Comparison of ENCODE assay signal across 7 cellular contexts in the genomic region with DNA sequence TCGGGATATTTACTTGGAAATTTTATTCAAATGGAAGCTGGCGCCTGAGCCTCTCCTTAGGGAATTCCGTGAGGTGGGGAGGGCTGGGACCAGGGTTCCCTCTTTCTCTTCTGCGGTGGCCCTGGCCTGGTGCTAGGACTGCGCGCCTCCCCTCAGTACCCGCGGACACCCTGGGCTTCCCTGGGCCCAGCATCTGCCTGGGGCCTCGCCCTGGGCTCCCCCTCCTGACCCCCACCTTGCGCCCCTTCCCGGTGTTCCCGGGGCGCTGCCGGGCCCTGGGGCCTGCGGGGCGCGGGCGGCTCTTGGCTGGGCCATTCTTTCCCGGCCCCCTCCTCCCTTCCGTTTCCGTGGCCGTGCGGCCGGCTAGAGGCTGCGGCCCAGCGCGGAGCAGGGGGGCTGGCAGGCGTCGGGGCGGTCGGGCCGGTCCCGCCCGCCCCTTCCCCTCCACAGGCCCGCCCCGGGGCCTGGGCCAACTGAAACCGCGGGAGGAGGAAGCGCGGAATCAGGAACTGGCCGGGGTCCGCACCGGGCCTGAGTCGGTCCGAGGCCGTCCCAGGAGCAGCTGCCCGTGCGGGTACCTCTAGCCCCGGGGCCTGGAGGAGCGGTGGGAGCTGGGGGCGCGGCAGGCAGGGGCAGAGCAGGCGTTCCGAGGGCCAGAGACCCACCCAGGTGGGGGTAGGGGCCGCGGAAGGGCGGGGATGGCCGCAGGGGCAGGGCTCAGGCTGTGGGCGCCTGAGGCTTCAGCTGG. TPM values are rescaled to one million over a fixed set of nuclear protein-coding genes. Genes with fewer than 3 reads are reported as not detected.
A peak's percentile ranks its signal among the peaks of the same experiment; 100 is the strongest.
DNase-seq lines count a peak whose midpoint lies in the region; ATAC-seq and TF ChIP-seq lines count a peak whose summit lies in the region.

Gene FES, plus strand, starts transcription at position 534 of the 748 bp plus-strand sequence. CDS start 542 bp downstream, outside the sequence.

- peaks cover 8% of the 10 kb centered on the region; the same call in 2 of the 3 replicates for H3K36me3 Mint-ChIP-seq in GM23338 (ENCODE audit: low read depth)

- peak within 1 kb of the TSS; percentile 95 for H2AFZ ChIP-seq in GM23338

- H3F3A ChIP-seq in GM23338 (replicated peaks; ENCODE audit: low read depth) = 0 out of 2 replicates have a peak, but pooled peaks cover 5% of the 10 kb centered on the region

- H3K9me3 ChIP-seq in ovary (no peaks in the 10 kb centered on the region), SJCRH30 (replicated peaks) (no peaks in the 10 kb centered on the region), WERI-Rb-1 (ENCODE audit: severe bottlenecking) (no peaks in the 10 kb centered on the region)

- H4K20me1 ChIP-seq in GM23338 (replicated peaks; ENCODE audit: insufficient read depth) = no peaks in the 10 kb centered on the region

- H3K27ac Mint-ChIP-seq in GM23338 = no peak within 1 kb of the TSS

- peaks cover 10% of the 10 kb centered on the region for H3K27me3 Mint-ChIP-seq in GM23338 (ENCODE audit: insufficient read depth, low read depth, poor library complexity)

- H3K4me2 ChIP-seq in GM23338 = peak within 1 kb of the TSS; percentile 83

- peak within 1 kb of the TSS; percentile 50 for H3K4me3 Mint-ChIP-seq in GM23338

- TF ChIP-seq CTCF in GM23338 (conservative IDR thresholded peaks at IDR 0.05; ENCODE audit: low read depth in 2 of 2) = no peak
- no peak for TF ChIP-seq CTCF in WI38 (IDR thresholded peaks at IDR 0.05; ENCODE audit: low read depth, low read length)
- no peak for TF ChIP-seq CTCF in ovary (IDR thresholded peaks at IDR 0.05)
- TF ChIP-seq CTCF in WERI-Rb-1 (IDR thresholded peaks at IDR 0.05; ENCODE audit: low read depth, low read length) = no peak

- H3K36me3 ChIP-seq in GM23338 (ENCODE audit: insufficient read depth) (no peaks in the 10 kb centered on the region), ovary (no peaks in the 10 kb centered on the region), SJCRH30 (no peaks in the 10 kb centered on the region; the same call in 1 of the 2 replicates), WERI-Rb-1 (no peaks in the 10 kb centered on the region)

- DNase-seq in GM23338 (ENCODE audit: low spot score) (peak; percentile 79), glomerular visceral epithelial cell (ENCODE audit: extremely low spot score) (peak; percentile 46), ovary (peak; percentile 69 to 83 (median 77)), SJCRH30 (no peak), WERI-Rb-1 (no peak)
- no peak for DNase-seq in stimulated activated CD4-positive, alpha-beta T cell treated with anti-CD3 and anti-CD28 coated beads, Interleukin-4, amount 100 ng/mL, for 4 hours

- no peaks in the 10 kb centered on the region for H3K79me2 ChIP-seq in GM23338 (replicated peaks; ENCODE audit: insufficient read depth)

- no peak for TF ChIP-seq EP300 in ovary (IDR thresholded peaks at IDR 0.05)

- H3K4me3 ChIP-seq in GM23338 = peak within 1 kb of the TSS; percentile 57
- peak within 1 kb of the TSS; percentile 52 for H3K4me3 ChIP-seq in WI38 (ENCODE audit: low read depth, low read length)
- H3K4me3 ChIP-seq in ovary = peak within 1 kb of the TSS; percentile 56
- H3K4me3 ChIP-seq in SJCRH30 = no peak within 1 kb of the TSS
- no peak within 1 kb of the TSS for H3K4me3 ChIP-seq in WERI-Rb-1 (ENCODE audit: low read depth, low read length)

- peak; percentile 28 for TF ChIP-seq POLR2A in ovary (IDR thresholded peaks at IDR 0.05)

- H3K27me3 ChIP-seq in GM23338 (ENCODE audit: insufficient read depth) (no peaks in the 10 kb centered on the region), ovary (no peaks in the 10 kb centered on the region), SJCRH30 (no peaks in the 10 kb centered on the region), WERI-Rb-1 (ENCODE audit: insufficient read depth, low read depth, severe bottlenecking) (no peaks in the 10 kb centered on the region)

- intact Hi-C loops in ovary (cut with DNase I) = loop anchor here in 1 of 4 donors (5.0 kb wide), 1 partner anchor 237 kb away; no protein-coding TSS in a partner anchor

- H3K4me1 Mint-ChIP-seq in GM23338 = peaks cover 17% of the 10 kb centered on the region

- ATAC-seq in GM23338 = peak; percentile 71

- H3K27ac ChIP-seq in GM23338 (ENCODE audit: low read depth) (peak within 1 kb of the TSS; percentile 55; the same call in 1 of the 2 replicates), ovary (peak within 1 kb of the TSS; percentile 70 to 97), SJCRH30 (no peak within 1 kb of the TSS), WERI-Rb-1 (no peak within 1 kb of the TSS)

- no peaks in the 10 kb centered on the region for H3K9me3 Mint-ChIP-seq in GM23338

- H3K9me2 ChIP-seq in GM23338 (ENCODE audit: insufficient read depth) = no peaks in the 10 kb centered on the region

- 2 to 3% (median 3%) methylated on average over 40 to 59 of the region's 59 CpGs for WGBS in ovary, 3 donors

- H3K4me1 ChIP-seq in GM23338 (ENCODE audit: insufficient read depth) (peaks cover 13% of the 10 kb centered on the region), ovary (ENCODE audit: insufficient read depth) (peaks cover 10% of the 10 kb centered on the region), SJCRH30 (no peaks in the 10 kb centered on the region)

TF ChIP-seq in GM23338, 12 proteins besides CTCF, POLR2A, EP300 and RAD21:
- TF ChIP-seq POLR2AphosphoS5 (IDR thresholded peaks at IDR 0.05; ENCODE audit: low read depth) (peak; percentile 45; the same call in 1 of the 2 replicates), NANOG (IDR thresholded peaks at IDR 0.05; ENCODE audit: borderline replicate concordance) (no peak)
TF ChIP-seq in GM23338: peak in this region for 1.

RNA-seq across cellular contexts. Expression of gene FES, which starts in this region (rescaled TPM):
- total RNA-seq in GM23338 (2014; rRNA removed; shearing (Covaris generic)) = 14.4 and 18.6 TPM in 2 replicates
- polyA plus RNA-seq in GM23338 (2016; fragmentation: Nextera tagmentation; extraction: Ambion mirVana) (2.7 and 3.1 TPM in 2 replicates), ovary (10 to 100 TPM in 1 of 2 donors, 1 to 10 TPM in 1; 2.2 to 25.6 TPM)
- 10 to 100 TPM; 20.0 to 37.2 (median 24.8) TPM for total RNA-seq in ovary
- total RNA-seq in SJCRH30 (2014; rRNA removed; shearing (Covaris generic)) = 0.25 and 1.1 TPM in 2 replicates

Comparison
In these comparisons a context has a peak if more than half of its experiments do, and no peak if none do; other contexts are left out.
1. DNase-seq: peak in GM23338 (single experiment), glomerular visceral epithelial cell (single experiment) and ovary (5 of 5); none in stimulated activated CD4-positive, alpha-beta T cell treated with anti-CD3 and anti-CD28 coated beads, Interleukin-4, amount 100 ng/mL, for 4 hours (0 of 2), SJCRH30 (0 of 2) and WERI-Rb-1 (single experiment).
2. H3K27ac ChIP-seq: peak in GM23338 (single experiment) and ovary (2 of 2); none in SJCRH30 (single experiment) and WERI-Rb-1 (single experiment).
3. H3K4me3 ChIP-seq: peak in GM23338 (single experiment), WI38 (single experiment) and ovary (single experiment); none in SJCRH30 (single experiment) and WERI-Rb-1 (single experiment).